ENCODE assay signal across 1 cellular context in genomic region chr2:28639092-28639691, GRCh38.
TF ChIP-seq lines count a peak whose summit lies in the region.

No MANE protein-coding gene starts in this region.

TF ChIP-seq in K562, 482 proteins besides CTCF, POLR2A, EP300 and RAD21 (continued from another document):
- no peak for TF ChIP-seq PBX2 (CRISPR knock-in tag; IDR thresholded peaks at IDR 0.05; ENCODE audit: low read depth)
- TF ChIP-seq PBX2 (tag; conservative IDR thresholded peaks at IDR 0.05; ENCODE audit: low read depth), result peak; percentile 95
- no peak for TF ChIP-seq BCL6 (CRISPR knock-in tag; IDR thresholded peaks at IDR 0.05)
- peak; percentile 40; the same call in 1 of the 2 replicates for TF ChIP-seq ZNF384 (IDR thresholded peaks at IDR 0.05; ENCODE audit: low read depth, low read length)
- TF ChIP-seq XRCC4 (IDR thresholded peaks at IDR 0.05; ENCODE audit: extremely low read depth, insufficient read depth, insufficient read length), result no peak
- no peak for TF ChIP-seq SNRNP70 (optimal IDR thresholded peaks at IDR 0.05; ENCODE audit: low read depth, low read length)
- peak; percentile 85 for TF ChIP-seq PKNOX1 (IDR thresholded peaks at IDR 0.05)
- TF ChIP-seq ZFP36 (IDR thresholded peaks at IDR 0.05; ENCODE audit: low read depth, low read length, partially characterized antibody), result no peak
- no peak for TF ChIP-seq ZC3H8 (IDR thresholded peaks at IDR 0.05)
- TF ChIP-seq MEIS2 (IDR thresholded peaks at IDR 0.05; ENCODE audit: partially characterized antibody), result peak; percentile 96
- no peak for TF ChIP-seq RCOR1 (IDR thresholded peaks at IDR 0.05; ENCODE audit: borderline replicate concordance in 1 of 2, low read depth in 2 of 2, low read length in 2 of 2)
TF ChIP-seq in K562: peak in this region for 4.
